Comparison of ENCODE assay signal across 1 cellular context in genomic region chr19:50667759-50668231, GRCh38.
TF ChIP-seq lines count a peak whose summit lies in the region.

No MANE protein-coding gene starts in this region.

TF ChIP-seq in K562, 482 proteins besides CTCF, POLR2A, EP300 and RAD21:
- TF ChIP-seq ZBTB33 (CRISPR knock-in tag; IDR thresholded peaks at IDR 0.05) = 0 out of 2 replicates have a peak, but pooled peaks have one; percentile 21
- no peak for TF ChIP-seq TCF3 (CRISPR knock-in tag; IDR thresholded peaks at IDR 0.05)
- TF ChIP-seq SAFB (IDR thresholded peaks at IDR 0.05; ENCODE audit: borderline replicate concordance, low read depth, low read length) = 0 out of 2 replicates have a peak, but pooled peaks have one; percentile 11
- peak; percentile 31; the same call in 1 of the 2 replicates for TF ChIP-seq EGR1 (conservative IDR thresholded peaks at IDR 0.05)
TF ChIP-seq in K562: peak in this region for 3.
